ENCODE assay signal across 17 cellular contexts in genomic region chr5:132774896-132775295, GRCh38. TPM values are rescaled to one million over a fixed set of nuclear protein-coding genes. Genes with fewer than 3 reads are reported as not detected.
A peak's percentile ranks its signal among the peaks of the same experiment; 100 is the strongest.
DNase-seq lines count a peak whose midpoint lies in the region; ATAC-seq and TF ChIP-seq lines count a peak whose summit lies in the region.
"Had no signal": no experiment of that assay in that cellular context is flagged by ENCODE, and none has a peak within 500 bp of the region (broad histone marks: within the 10 kb centered on the region; RNA-seq: fewer than 3 reads in every experiment).

No MANE protein-coding gene starts in this region.

- H3K27ac Mint-ChIP-seq in stimulated activated effector memory CD8-positive, alpha-beta T cell treated with anti-CD3 and anti-CD28 coated beads, Interleukin-12 subunit alpha, Interleukin-12 subunit beta, amount 100 ng/mL, for 72 hours, result peak overlapping the region; percentile 34
- H3K27ac Mint-ChIP-seq in T-helper 17 cell, result no peak overlapping the region

- no peaks in the 10 kb centered on the region for H3K36me3 Mint-ChIP-seq in stimulated activated effector memory CD8-positive, alpha-beta T cell treated with anti-CD3 and anti-CD28 coated beads, Interleukin-12 subunit alpha, Interleukin-12 subunit beta, amount 100 ng/mL, for 72 hours
- no peaks in the 10 kb centered on the region for H3K36me3 Mint-ChIP-seq in T-helper 17 cell (ENCODE audit: low read depth)

- peak overlapping the region; percentile 62 for H3K4me3 Mint-ChIP-seq in stimulated activated effector memory CD8-positive, alpha-beta T cell treated with anti-CD3 and anti-CD28 coated beads, Interleukin-12 subunit alpha, Interleukin-12 subunit beta, amount 100 ng/mL, for 72 hours
- H3K4me3 Mint-ChIP-seq in T-helper 17 cell, result no peak overlapping the region

- H3K4me3 ChIP-seq in Loucy (ENCODE audit: low read length, poor library complexity, severe bottlenecking), result no peak overlapping the region
- peak overlapping the region; percentile 92 for H3K4me3 ChIP-seq in coronary artery

- DNase-seq in coronary artery (ENCODE audit: low spot score) (no peak), mesenteric fat pad (ENCODE audit: low spot score) (peak; percentile 87), NCI-H1092 treated with DMSO at 0.1 percent for 48 hours (lab: John Stamatoyannopoulos, UW) (no peak), T-helper 17 cell (no peak)
- DNase-seq in stimulated activated effector memory CD8-positive, alpha-beta T cell treated with anti-CD3 and anti-CD28 coated beads, Interleukin-12 subunit alpha, Interleukin-12 subunit beta, amount 100 ng/mL, for 72 hours (ENCODE audit: low spot score in 2 of 2), result peak in 1 of 2 donors; percentile 47
- DNase-seq in stimulated activated CD4-positive, alpha-beta T cell treated with anti-CD3 and anti-CD28 coated beads, Interleukin-12 subunit alpha, Interleukin-12 subunit beta, amount 100 ng/mL, for 4 hours, result no peak
- DNase-seq: activated CD4-positive, alpha-beta T cell treated with anti-CD3 and anti-CD28 coated beads, Interleukin-2, amount 50 U/mL, for 4 hours; activated gamma-delta T cell; AML-193; central memory CD4-positive, alpha-beta T cell; NCI-H226; spleen; T-helper 9 cell had no signal

- no peaks in the 10 kb centered on the region for H3K79me2 ChIP-seq in Loucy (ENCODE audit: insufficient read depth, low read length)

- ATAC-seq in stimulated activated effector memory CD8-positive, alpha-beta T cell treated with anti-CD3 and anti-CD28 coated beads, Interleukin-12 subunit alpha, Interleukin-12 subunit beta, amount 100 ng/mL, for 72 hours, result no peak
- ATAC-seq in GM19023 (IDR thresholded peaks at IDR 0.05; ENCODE audit: unreplicated experiment) (no peak), T-helper 17 cell (no peak)

- H3K4me1 ChIP-seq in Loucy (ENCODE audit: insufficient read depth, low read length, poor library complexity, severe bottlenecking), result peaks cover 2% of the 10 kb centered on the region

- H3K4me2 ChIP-seq in Loucy (ENCODE audit: low read depth, low read length, poor library complexity, severe bottlenecking), result peak overlapping the region; percentile 48

- H4K20me1 ChIP-seq in Loucy (ENCODE audit: insufficient read depth, low read length, poor library complexity, severe bottlenecking), result no peaks in the 10 kb centered on the region

- no peaks in the 10 kb centered on the region for H3K9me2 ChIP-seq in Loucy (replicated peaks; ENCODE audit: low read depth, low read length)

- H3K36me3 ChIP-seq in Loucy (ENCODE audit: insufficient read depth, low read length), result no peaks in the 10 kb centered on the region
- H3K36me3 ChIP-seq: spleen had no signal

- peak overlapping the region; percentile 82 to 97 for H3K27ac ChIP-seq in coronary artery
- H3K27ac ChIP-seq: HL-60, spleen had no signal

- no peaks in the 10 kb centered on the region for H3F3A ChIP-seq in Loucy (ENCODE audit: low read depth)

- H3K9me3 ChIP-seq in Loucy (ENCODE audit: insufficient read depth, low read depth, low read length), result no peaks in the 10 kb centered on the region
- H3K9me3 ChIP-seq in T-helper 17 cell (ENCODE audit: control insufficient read depth, low read length, poor library complexity, severe bottlenecking), result no peaks in the 10 kb centered on the region
- H3K9me3 ChIP-seq: spleen had no signal

- no peaks in the 10 kb centered on the region for H3K27me3 ChIP-seq in Loucy (ENCODE audit: insufficient read depth, low read length, poor library complexity, severe bottlenecking)

- H3K9ac ChIP-seq in Loucy (ENCODE audit: low read depth, low read length, poor library complexity, severe bottlenecking), result no peak overlapping the region

- TF ChIP-seq CTCF in Loucy (conservative IDR thresholded peaks at IDR 0.05; ENCODE audit: low read length), result no peak
- TF ChIP-seq CTCF in coronary artery (IDR thresholded peaks at IDR 0.05), result no peak

- no peak overlapping the region for H2AFZ ChIP-seq in Loucy (ENCODE audit: low read length)

- H3K9me3 Mint-ChIP-seq in stimulated activated effector memory CD8-positive, alpha-beta T cell treated with anti-CD3 and anti-CD28 coated beads, Interleukin-12 subunit alpha, Interleukin-12 subunit beta, amount 100 ng/mL, for 72 hours, result no peaks in the 10 kb centered on the region

- peaks cover 45% of the 10 kb centered on the region for H3K4me1 Mint-ChIP-seq in stimulated activated effector memory CD8-positive, alpha-beta T cell treated with anti-CD3 and anti-CD28 coated beads, Interleukin-12 subunit alpha, Interleukin-12 subunit beta, amount 100 ng/mL, for 72 hours
- peaks cover 24% of the 10 kb centered on the region for H3K4me1 Mint-ChIP-seq in T-helper 17 cell

- peaks cover 18% of the 10 kb centered on the region for H3K27me3 Mint-ChIP-seq in T-helper 17 cell

RNA-seq across cellular contexts. Expression of gene SEPTIN8, which starts 2.1 kb away (rescaled TPM):
- total RNA-seq in mesenteric fat pad (33.4 TPM), T-helper 17 cell (1 to 10 TPM; 8.0 to 8.8 TPM)

RNA-seq across cellular contexts. Expression of gene CCNI2, which starts 27.7 kb away (rescaled TPM):
- not detected for total RNA-seq in mesenteric fat pad
- total RNA-seq in T-helper 17 cell, result 10 to 100 TPM in 1 of 2 donors, 1 to 10 TPM in 1; 8.7 to 13.7 TPM
- total RNA-seq: M059J had no signal

RNA-seq across cellular contexts. Expression of gene KIF3A, which starts 37.5 kb away (rescaled TPM):
- total RNA-seq in mesenteric fat pad, result 5.2 TPM
- 10 to 100 TPM; 12.6 to 17.9 TPM for total RNA-seq in T-helper 17 cell

RNA-seq across cellular contexts. Expression of gene SOWAHA, which starts 38.2 kb away (rescaled TPM):
- total RNA-seq in mesenteric fat pad, result not detected
- total RNA-seq in T-helper 17 cell, result not detected
- total RNA-seq: spleen had no signal

RNA-seq across cellular contexts. Expression of gene SHROOM1, which starts 55.6 kb away (rescaled TPM):
- total RNA-seq in mesenteric fat pad (10.6 TPM), T-helper 17 cell (under 1 TPM in 1 of 2 donors, not detected in 1; 0.20 TPM)
